Comparison of ENCODE assay signal across 12 cellular contexts in the genomic region with DNA sequence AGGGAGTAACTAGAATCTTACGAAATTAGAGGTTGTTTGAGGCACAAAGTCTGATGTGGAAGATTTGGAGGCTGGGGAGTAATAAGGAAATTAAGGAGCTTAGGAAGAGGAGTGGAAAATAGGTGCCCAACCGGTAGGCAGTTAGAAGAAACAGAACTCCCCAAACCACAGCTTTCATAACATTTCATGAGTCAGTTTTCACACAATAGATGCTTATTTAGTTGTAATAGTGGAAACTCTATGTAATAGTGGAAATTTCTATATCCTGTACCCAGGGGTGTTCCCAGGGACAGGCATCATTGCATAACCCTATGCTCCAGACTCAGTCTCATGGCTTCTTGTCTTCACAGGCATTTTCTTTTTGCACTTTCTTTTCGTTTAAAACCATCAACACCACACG. TPM values are rescaled to one million over a fixed set of nuclear protein-coding genes. Genes with fewer than 3 reads are reported as not detected.
A peak's percentile ranks its signal among the peaks of the same experiment; 100 is the strongest.
DNase-seq lines count a peak whose midpoint lies in the region; ATAC-seq and TF ChIP-seq lines count a peak whose summit lies in the region.
"Had no signal": no experiment of that assay in that cellular context is flagged by ENCODE, and none has a peak within 500 bp of the region (broad histone marks: within the 10 kb centered on the region; RNA-seq: fewer than 3 reads in every experiment).

No MANE protein-coding gene starts in this region.

- H3K36me3 ChIP-seq in PC-9 (ENCODE audit: low read depth), result no peaks in the 10 kb centered on the region; the same call in 1 of the 2 replicates

- ATAC-seq in activated CD4-positive, alpha-beta T cell treated with anti-CD3 and anti-CD28 coated beads for 36 hours, result peak; percentile 65
- peak; percentile 72 for ATAC-seq in stimulated activated naive CD8-positive, alpha-beta T cell treated with anti-CD3 and anti-CD28 coated beads, Interleukin-15, Interleukin-2, amounts not matched to agents 100 U/mL and 50 U/mL, for 24 hours
- ATAC-seq: activated CD8-positive, alpha-beta T cell treated with anti-CD3 and anti-CD28 coated beads for 36 hours had no signal

- H3F3A ChIP-seq in PC-9 (ENCODE audit: insufficient read depth, low read depth), result peaks cover 18% of the 10 kb centered on the region; the same call in 1 of the 2 replicates

- POLR2A ChIA-PET in activated CD4-positive, alpha-beta T cell treated with anti-CD3 and anti-CD28 coated beads for 36 hours (lab: Charles Lee), result no interaction called here
- POLR2A ChIA-PET in PC-9 (lab: Charles Lee; ENCODE audit: unreplicated experiment), result no interaction called here

- H3K9me3 ChIP-seq in PC-9 (ENCODE audit: insufficient read depth, low read depth), result no peaks in the 10 kb centered on the region
- H3K9me3 ChIP-seq: thyroid gland had no signal

- CTCF ChIA-PET in activated CD4-positive, alpha-beta T cell treated with anti-CD3 and anti-CD28 coated beads for 36 hours (lab: Charles Lee), result interaction anchor here (0.5 to 1.3 kb wide), 3 partner anchors 12 to 207 kb away, joined by 3 to 9 read pairs (median 4); no protein-coding TSS in a partner anchor
- CTCF ChIA-PET in PC-9 (lab: Charles Lee), result interaction anchor here (1.5 kb wide), 1 partner anchor 21 kb away, joined by 3 read pairs; no protein-coding TSS in a partner anchor

- H3K4me3 ChIP-seq in PC-9 (no peak overlapping the region), fibroblast of pulmonary artery (replicated peaks; ENCODE audit: low read depth, low read length) (no peak overlapping the region)
- H3K4me3 ChIP-seq: thyroid gland had no signal

- no peak overlapping the region for H3K27ac Mint-ChIP-seq in activated CD4-positive, alpha-beta T cell treated with anti-CD3 and anti-CD28 coated beads for 36 hours
- no peak overlapping the region for H3K27ac Mint-ChIP-seq in activated CD4-positive, alpha-beta T cell treated with anti-CD3 and anti-CD28 coated beads, Interleukin-2, amount 10 ng/mL, durations not matched to agents 24 days and 14 days
- H3K27ac Mint-ChIP-seq: activated CD8-positive, alpha-beta T cell treated with anti-CD3 and anti-CD28 coated beads for 36 hours had no signal

- H3K27me3 ChIP-seq in PC-9 (ENCODE audit: insufficient read depth, low read depth), result no peaks in the 10 kb centered on the region
- H3K27me3 ChIP-seq: thyroid gland had no signal

- peak overlapping the region; percentile 23; the same call in 1 of the 2 replicates for H3K4me2 ChIP-seq in PC-9

- peaks cover 15% of the 10 kb centered on the region for H3K4me1 ChIP-seq in PC-9 (replicated peaks; ENCODE audit: insufficient read depth)
- H3K4me1 ChIP-seq: thyroid gland had no signal

- H2AFZ ChIP-seq in PC-9, result no peak overlapping the region

- no peak overlapping the region for H3K27ac ChIP-seq in PC-9
- H3K27ac ChIP-seq: thyroid gland had no signal

- H3K4me1 Mint-ChIP-seq in activated CD4-positive, alpha-beta T cell treated with anti-CD3 and anti-CD28 coated beads for 36 hours, result peaks cover 15% of the 10 kb centered on the region
- H3K4me1 Mint-ChIP-seq in activated CD4-positive, alpha-beta T cell treated with anti-CD3 and anti-CD28 coated beads, Interleukin-2, amount 10 ng/mL, durations not matched to agents 24 days and 14 days, result peaks cover 15% of the 10 kb centered on the region

- H4K20me1 ChIP-seq in PC-9 (ENCODE audit: insufficient read depth), result no peaks in the 10 kb centered on the region

- no peaks in the 10 kb centered on the region for H3K79me2 ChIP-seq in PC-9 (ENCODE audit: low read depth)

- H3K27me3 Mint-ChIP-seq in activated CD4-positive, alpha-beta T cell treated with anti-CD3 and anti-CD28 coated beads for 36 hours, result no peaks in the 10 kb centered on the region
- peaks cover 2% of the 10 kb centered on the region for H3K27me3 Mint-ChIP-seq in activated CD4-positive, alpha-beta T cell treated with anti-CD3 and anti-CD28 coated beads, Interleukin-2, amount 10 ng/mL, durations not matched to agents 24 days and 14 days
- H3K27me3 Mint-ChIP-seq: activated CD8-positive, alpha-beta T cell treated with anti-CD3 and anti-CD28 coated beads for 36 hours had no signal

- intact Hi-C loops in activated CD4-positive, alpha-beta T cell treated with anti-CD3 and anti-CD28 coated beads for 36 hours (cut with DNase I, micrococcal nuclease), result no loop called here
- intact Hi-C loops in activated CD4-positive, alpha-beta T cell treated with anti-CD3 and anti-CD28 coated beads, Interleukin-2, amount 10 ng/mL, durations not matched to agents 24 days and 14 days (cut with micrococcal nuclease), result no loop called here
- intact Hi-C loops in PC-9 (cut with micrococcal nuclease; ENCODE audit: unreplicated experiment), result no loop called here

- no peak overlapping the region for H3K4me3 Mint-ChIP-seq in activated CD4-positive, alpha-beta T cell treated with anti-CD3 and anti-CD28 coated beads for 36 hours
- no peak overlapping the region for H3K4me3 Mint-ChIP-seq in activated CD4-positive, alpha-beta T cell treated with anti-CD3 and anti-CD28 coated beads, Interleukin-2, amount 10 ng/mL, durations not matched to agents 24 days and 14 days
- H3K4me3 Mint-ChIP-seq: activated CD8-positive, alpha-beta T cell treated with anti-CD3 and anti-CD28 coated beads for 36 hours had no signal

- TF ChIP-seq CTCF in PC-9 (conservative IDR thresholded peaks at IDR 0.05) (no peak), fibroblast of pulmonary artery (IDR thresholded peaks at IDR 0.05; ENCODE audit: low read length, missing control alignments) (no peak)

- H3K36me3 Mint-ChIP-seq in activated CD4-positive, alpha-beta T cell treated with anti-CD3 and anti-CD28 coated beads for 36 hours (ENCODE audit: low read depth), result peaks cover 10% of the 10 kb centered on the region
- H3K36me3 Mint-ChIP-seq in activated CD4-positive, alpha-beta T cell treated with anti-CD3 and anti-CD28 coated beads, Interleukin-2, amount 10 ng/mL, durations not matched to agents 24 days and 14 days (ENCODE audit: low read depth), result peaks cover 22% of the 10 kb centered on the region

- no peak for DNase-seq in activated CD4-positive, alpha-beta T cell treated with anti-CD3 and anti-CD28 coated beads for 36 hours
- DNase-seq in activated CD4-positive, alpha-beta T cell treated with anti-CD3 and anti-CD28 coated beads, Interleukin-2, amount 10 ng/mL, durations not matched to agents 24 days and 14 days, result no peak
- DNase-seq in PC-9, result peak in 1 of 2 experiments; percentile 60
- peak; percentile 89 for DNase-seq in fibroblast of pulmonary artery (ENCODE audit: low read depth)
- DNase-seq in stimulated activated naive CD8-positive, alpha-beta T cell treated with anti-CD3 and anti-CD28 coated beads, Interleukin-15, Interleukin-2, amounts not matched to agents 100 U/mL and 50 U/mL, for 24 hours, result no peak
- no peak for DNase-seq in DMS 273 (lab: John Stamatoyannopoulos, UW; ENCODE audit: unreplicated experiment)
- DNase-seq in occipital lobe (lab: John Stamatoyannopoulos, UW), result no peak
- DNase-seq in LoVo (ENCODE audit: low spot score), result no peak
- DNase-seq: activated CD8-positive, alpha-beta T cell treated with anti-CD3 and anti-CD28 coated beads for 36 hours; anterior cingulate cortex; NCI-H510A; thyroid gland had no signal

- H3K9me2 ChIP-seq in PC-9 (ENCODE audit: insufficient read depth), result no peaks in the 10 kb centered on the region

- BruUV-seq in PC-9 (replicated peaks; lab: Mats Ljungman, UMichigan), result no TSS peak

- H3K9me3 Mint-ChIP-seq in activated CD4-positive, alpha-beta T cell treated with anti-CD3 and anti-CD28 coated beads for 36 hours (ENCODE audit: low read depth), result no peaks in the 10 kb centered on the region
- no peaks in the 10 kb centered on the region for H3K9me3 Mint-ChIP-seq in activated CD4-positive, alpha-beta T cell treated with anti-CD3 and anti-CD28 coated beads, Interleukin-2, amount 10 ng/mL, durations not matched to agents 24 days and 14 days
- H3K9me3 Mint-ChIP-seq: activated CD8-positive, alpha-beta T cell treated with anti-CD3 and anti-CD28 coated beads for 36 hours had no signal

RNA-seq across cellular contexts. Expression of gene C3AR1, which starts 8.3 kb away (rescaled TPM):
- total RNA-seq in activated CD4-positive, alpha-beta T cell treated with anti-CD3 and anti-CD28 coated beads for 36 hours, result under 1 TPM; 0.33 to 0.57 TPM
- 0.56 and 0.73 TPM in 2 replicates for total RNA-seq in activated CD4-positive, alpha-beta T cell treated with anti-CD3 and anti-CD28 coated beads, Interleukin-2, amount 10 ng/mL, durations not matched to agents 24 days and 14 days
- total RNA-seq in PC-9 (2021) (not detected in 2 replicates), occipital lobe (3.1 TPM)

RNA-seq across cellular contexts. Expression of gene NECAP1, which starts 24.2 kb away (rescaled TPM):
- total RNA-seq in activated CD4-positive, alpha-beta T cell treated with anti-CD3 and anti-CD28 coated beads for 36 hours, result 10 to 100 TPM; 29.4 to 29.8 TPM
- 34.8 and 36.2 TPM in 2 replicates for total RNA-seq in activated CD4-positive, alpha-beta T cell treated with anti-CD3 and anti-CD28 coated beads, Interleukin-2, amount 10 ng/mL, durations not matched to agents 24 days and 14 days
- total RNA-seq in PC-9 (2021) (26.5 and 28.1 TPM in 2 replicates), occipital lobe (174 TPM)

RNA-seq across cellular contexts. Expression of gene FOXJ2, which starts 25.3 kb away (rescaled TPM):
- 10 to 100 TPM; 14.8 to 16.5 TPM for total RNA-seq in activated CD4-positive, alpha-beta T cell treated with anti-CD3 and anti-CD28 coated beads for 36 hours
- 18.5 and 18.6 TPM in 2 replicates for total RNA-seq in activated CD4-positive, alpha-beta T cell treated with anti-CD3 and anti-CD28 coated beads, Interleukin-2, amount 10 ng/mL, durations not matched to agents 24 days and 14 days
- total RNA-seq in PC-9 (2021) (28.2 and 30.3 TPM in 2 replicates), occipital lobe (7.3 TPM)
